In genomic region chr22:46824348-46824909, GRCh38 we compare ENCODE assay signal across 19 cellular contexts.
DNase-seq lines count a peak whose midpoint lies in the region; ATAC-seq and TF ChIP-seq lines count a peak whose summit lies in the region.
"Had no signal": no experiment of that assay in that cellular context is flagged by ENCODE, and none has a peak within 500 bp of the region (broad histone marks: within the 10 kb centered on the region; RNA-seq: fewer than 3 reads in every experiment).

No MANE protein-coding gene starts in this region.

- intact Hi-C loops in activated T-helper 1 cell treated with anti-CD3 and anti-CD28 coated beads, Interleukin-12 subunit alpha, Interleukin-12 subunit beta, Interleukin-2, Interleukin-4 antibody, amounts not matched to agents 30 ng/mL and 10 ng/mL and 1 ng/mL, durations not matched to agents 14 hours and 24 hours and 36 hours (cut with micrococcal nuclease) = no loop called here

- peaks cover 57% of the 10 kb centered on the region for H3K4me1 Mint-ChIP-seq in activated T-cell treated with anti-CD3 and anti-CD28 coated beads, Interleukin-2, amount 50 U/mL, for 24 hours (ENCODE audit: low read depth)
- H3K4me1 Mint-ChIP-seq in activated T-cell treated with anti-CD3 and anti-CD28 coated beads, Interleukin-2, amount 50 U/mL, for 4 hours (ENCODE audit: low read depth) = peaks cover 24% of the 10 kb centered on the region
- peaks cover 13% of the 10 kb centered on the region for H3K4me1 Mint-ChIP-seq in activated T-helper 1 cell treated with anti-CD3 and anti-CD28 coated beads, Interleukin-12 subunit alpha, Interleukin-12 subunit beta, Interleukin-2, Interleukin-4 antibody, amounts not matched to agents 30 ng/mL and 10 ng/mL and 1 ng/mL, durations not matched to agents 14 hours and 24 hours and 36 hours (ENCODE audit: low read depth)
- H3K4me1 Mint-ChIP-seq in type B pancreatic cell (ENCODE audit: unreplicated experiment) = peaks cover 19% of the 10 kb centered on the region

- H4K8ac ChIP-seq in mesenchymal stem cell (ENCODE audit: low read length) = no peak overlapping the region

- no peak overlapping the region for H3K14ac ChIP-seq in mesenchymal stem cell (ENCODE audit: low read length in 2 of 2)

- no peaks in the 10 kb centered on the region for H3K9me3 ChIP-seq in mesenchymal stem cell (ENCODE audit: control insufficient read depth, low read length)
- H3K9me3 ChIP-seq: Caco-2 had no signal

- no peak overlapping the region for H2BK120ac ChIP-seq in mesenchymal stem cell (ENCODE audit: low read depth, low read length)

- peak overlapping the region; percentile 2 for H3K27ac Mint-ChIP-seq in activated T-cell treated with anti-CD3 and anti-CD28 coated beads, Interleukin-2, amount 50 U/mL, for 24 hours
- peak overlapping the region; percentile 14 for H3K27ac Mint-ChIP-seq in activated T-helper 1 cell treated with anti-CD3 and anti-CD28 coated beads, Interleukin-12 subunit alpha, Interleukin-12 subunit beta, Interleukin-2, Interleukin-4 antibody, amounts not matched to agents 30 ng/mL and 10 ng/mL and 1 ng/mL, durations not matched to agents 14 hours and 24 hours and 36 hours
- H3K27ac Mint-ChIP-seq in type B pancreatic cell = no peak overlapping the region
- peak overlapping the region in 1 of 2 donors; percentile 31 for H3K27ac Mint-ChIP-seq in activated naive CD4-positive, alpha-beta T cell treated with anti-CD3 and anti-CD28 coated beads, Interleukin-2, amount 50 U/mL, for 72 hours

- H3K27me3 Mint-ChIP-seq in activated T-cell treated with anti-CD3 and anti-CD28 coated beads, Interleukin-2, amount 50 U/mL, for 24 hours = no peaks in the 10 kb centered on the region
- no peaks in the 10 kb centered on the region for H3K27me3 Mint-ChIP-seq in activated T-cell treated with anti-CD3 and anti-CD28 coated beads, Interleukin-2, amount 50 U/mL, for 4 hours (ENCODE audit: low read depth)
- no peaks in the 10 kb centered on the region for H3K27me3 Mint-ChIP-seq in activated T-helper 1 cell treated with anti-CD3 and anti-CD28 coated beads, Interleukin-12 subunit alpha, Interleukin-12 subunit beta, Interleukin-2, Interleukin-4 antibody, amounts not matched to agents 30 ng/mL and 10 ng/mL and 1 ng/mL, durations not matched to agents 14 hours and 24 hours and 36 hours (ENCODE audit: insufficient read depth)
- H3K27me3 Mint-ChIP-seq in type B pancreatic cell = no peaks in the 10 kb centered on the region

- no peak for ATAC-seq in activated T-cell treated with anti-CD3 and anti-CD28 coated beads, Interleukin-2, amount 50 U/mL, for 4 hours
- ATAC-seq in GM21367 (IDR thresholded peaks at IDR 0.05; ENCODE audit: unreplicated experiment) (no peak), GM21381 (IDR thresholded peaks at IDR 0.05; ENCODE audit: unreplicated experiment) (no peak)
- no peak for ATAC-seq in activated naive CD4-positive, alpha-beta T cell treated with anti-CD3 and anti-CD28 coated beads, Interleukin-2, amount 50 U/mL, for 72 hours
- ATAC-seq: PC-3 had no signal

- H3K4me3 ChIP-seq in mesenchymal stem cell (ENCODE audit: insufficient read depth in 1 of 2, low read depth in 1 of 2, low read length in 2 of 2) = no peak overlapping the region

- no peak overlapping the region for H2BK15ac ChIP-seq in mesenchymal stem cell (ENCODE audit: low read depth, poor library complexity, severe bottlenecking)

- no peak overlapping the region for H3K4ac ChIP-seq in mesenchymal stem cell (ENCODE audit: low read depth in 1 of 2, low read length in 2 of 2)

- no peaks in the 10 kb centered on the region for H3K9me3 Mint-ChIP-seq in activated T-cell treated with anti-CD3 and anti-CD28 coated beads, Interleukin-2, amount 50 U/mL, for 24 hours
- H3K9me3 Mint-ChIP-seq in activated T-cell treated with anti-CD3 and anti-CD28 coated beads, Interleukin-2, amount 50 U/mL, for 4 hours = no peaks in the 10 kb centered on the region
- no peaks in the 10 kb centered on the region for H3K9me3 Mint-ChIP-seq in activated T-helper 1 cell treated with anti-CD3 and anti-CD28 coated beads, Interleukin-12 subunit alpha, Interleukin-12 subunit beta, Interleukin-2, Interleukin-4 antibody, amounts not matched to agents 30 ng/mL and 10 ng/mL and 1 ng/mL, durations not matched to agents 14 hours and 24 hours and 36 hours
- no peaks in the 10 kb centered on the region for H3K9me3 Mint-ChIP-seq in type B pancreatic cell
- H3K9me3 Mint-ChIP-seq in activated naive CD4-positive, alpha-beta T cell treated with anti-CD3 and anti-CD28 coated beads, Interleukin-2, amount 50 U/mL, for 72 hours = peaks cover 4 to 10% of the 10 kb centered on the region in 2 donors

- no peak overlapping the region for H3K27ac ChIP-seq in mesenchymal stem cell (ENCODE audit: low read length, poor library complexity, severe bottlenecking)

- peaks cover 33% of the 10 kb centered on the region for H3K79me1 ChIP-seq in mesenchymal stem cell (replicated peaks; ENCODE audit: low read length, poor library complexity, severe bottlenecking)

- H3K36me3 ChIP-seq in mesenchymal stem cell (ENCODE audit: control insufficient read depth in 1 of 2, insufficient read depth in 2 of 2, low read depth in 1 of 2, low read length in 2 of 2) = peaks cover 16 to 18% of the 10 kb centered on the region in 2 experiments

- no peak overlapping the region for H2AFZ ChIP-seq in mesenchymal stem cell (ENCODE audit: low read depth, low read length)

- H3K4me2 ChIP-seq in mesenchymal stem cell (ENCODE audit: low read length, poor library complexity, severe bottlenecking) = no peak overlapping the region

- no peak overlapping the region for H3K9ac ChIP-seq in mesenchymal stem cell (ENCODE audit: low read length)

- no peaks in the 10 kb centered on the region for H3K27me3 ChIP-seq in mesenchymal stem cell (ENCODE audit: control insufficient read depth in 1 of 2, insufficient read depth in 1 of 2, low read length in 2 of 2)

- H2BK12ac ChIP-seq in mesenchymal stem cell (ENCODE audit: low read length in 2 of 2) = no peak overlapping the region

- no peak overlapping the region for H3K18ac ChIP-seq in mesenchymal stem cell (ENCODE audit: low read depth in 1 of 2, low read length in 2 of 2)

- no peak overlapping the region for H2BK5ac ChIP-seq in mesenchymal stem cell (ENCODE audit: low read depth, low read length, poor library complexity, severe bottlenecking)

- H3K36me3 Mint-ChIP-seq in activated T-cell treated with anti-CD3 and anti-CD28 coated beads, Interleukin-2, amount 50 U/mL, for 24 hours (ENCODE audit: low read depth) = peaks cover 78% of the 10 kb centered on the region
- H3K36me3 Mint-ChIP-seq in activated T-cell treated with anti-CD3 and anti-CD28 coated beads, Interleukin-2, amount 50 U/mL, for 4 hours (ENCODE audit: insufficient read depth) = peaks cover 31% of the 10 kb centered on the region
- H3K36me3 Mint-ChIP-seq in activated T-helper 1 cell treated with anti-CD3 and anti-CD28 coated beads, Interleukin-12 subunit alpha, Interleukin-12 subunit beta, Interleukin-2, Interleukin-4 antibody, amounts not matched to agents 30 ng/mL and 10 ng/mL and 1 ng/mL, durations not matched to agents 14 hours and 24 hours and 36 hours (ENCODE audit: low read depth) = peaks cover 19% of the 10 kb centered on the region
- H3K36me3 Mint-ChIP-seq in type B pancreatic cell = peaks cover 22% of the 10 kb centered on the region
- peaks cover 23 to 26% of the 10 kb centered on the region in 2 donors for H3K36me3 Mint-ChIP-seq in activated naive CD4-positive, alpha-beta T cell treated with anti-CD3 and anti-CD28 coated beads, Interleukin-2, amount 50 U/mL, for 72 hours

- H3K23ac ChIP-seq in mesenchymal stem cell (ENCODE audit: low read length in 2 of 2) = no peak overlapping the region

- DNase-seq in activated T-cell treated with anti-CD3 and anti-CD28 coated beads, Interleukin-2, amount 50 U/mL, for 24 hours = no peak
- DNase-seq in activated T-cell treated with anti-CD3 and anti-CD28 coated beads, Interleukin-2, amount 50 U/mL, for 4 hours = no peak
- no peak for DNase-seq in activated T-helper 1 cell treated with anti-CD3 and anti-CD28 coated beads, Interleukin-12 subunit alpha, Interleukin-12 subunit beta, Interleukin-2, Interleukin-4 antibody, amounts not matched to agents 30 ng/mL and 10 ng/mL and 1 ng/mL, durations not matched to agents 14 hours and 24 hours and 36 hours (ENCODE audit: low spot score)
- DNase-seq in mesenchymal stem cell = no peak
- DNase-seq in type B pancreatic cell (ENCODE audit: extremely low spot score, unreplicated experiment) = peak; percentile 63
- no peak for DNase-seq in activated naive CD4-positive, alpha-beta T cell treated with anti-CD3 and anti-CD28 coated beads, Interleukin-2, amount 50 U/mL, for 72 hours (ENCODE audit: low spot score in 2 of 2)
- DNase-seq: Caco-2, DMS79, GDM1, GOT3, KG1, NCI-H1048, NCI-H187, NCI-H446 treated with DMSO at 0.1 percent for 48 hours, NCI-H748 treated with DMSO at 0.1 percent for 48 hours, PC-3 had no signal

- peaks cover 26% of the 10 kb centered on the region for H3K4me1 ChIP-seq in mesenchymal stem cell (ENCODE audit: control insufficient read depth, insufficient read depth, low read depth, low read length)
- H3K4me1 ChIP-seq: Caco-2 had no signal

- H3K4me3 Mint-ChIP-seq in activated T-cell treated with anti-CD3 and anti-CD28 coated beads, Interleukin-2, amount 50 U/mL, for 24 hours = no peak overlapping the region
- H3K4me3 Mint-ChIP-seq in activated T-cell treated with anti-CD3 and anti-CD28 coated beads, Interleukin-2, amount 50 U/mL, for 4 hours = no peak overlapping the region
- H3K4me3 Mint-ChIP-seq in activated T-helper 1 cell treated with anti-CD3 and anti-CD28 coated beads, Interleukin-12 subunit alpha, Interleukin-12 subunit beta, Interleukin-2, Interleukin-4 antibody, amounts not matched to agents 30 ng/mL and 10 ng/mL and 1 ng/mL, durations not matched to agents 14 hours and 24 hours and 36 hours = no peak overlapping the region
- no peak overlapping the region for H3K4me3 Mint-ChIP-seq in type B pancreatic cell
- H3K4me3 Mint-ChIP-seq: CD14-positive monocyte had no signal

- 90% methylated on average over 9 of the region's 9 CpGs for WGBS in mesenchymal stem cell

- peak overlapping the region; percentile 61 for H2AK5ac ChIP-seq in mesenchymal stem cell (ENCODE audit: low read length, severe bottlenecking)

- H4K91ac ChIP-seq in mesenchymal stem cell (ENCODE audit: low read length) = no peak overlapping the region

- no peak for TF ChIP-seq CTCF in type B pancreatic cell (conservative IDR thresholded peaks at IDR 0.05)
